ENCODE assay signal across 13 cellular contexts in the genomic region with DNA sequence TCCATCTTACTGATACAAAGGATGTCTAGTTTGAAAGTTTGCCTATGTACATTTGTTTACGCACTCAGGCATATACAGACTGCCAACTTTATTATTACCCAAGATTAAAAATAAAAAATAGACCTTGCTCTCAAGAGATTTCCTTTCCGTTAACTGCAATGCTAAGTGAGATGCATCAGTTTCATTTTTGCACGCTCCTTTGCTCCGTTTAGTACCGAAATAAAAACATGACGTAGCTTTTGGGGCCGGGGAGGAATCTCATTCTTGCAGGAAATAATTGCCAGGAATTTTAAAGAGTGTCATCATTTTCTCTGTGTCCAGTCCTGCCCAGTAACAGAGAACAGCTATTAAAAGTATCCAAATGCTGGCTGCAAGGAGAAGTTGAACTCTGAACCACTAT.
DNase-seq lines count a peak whose midpoint lies in the region; ATAC-seq, FAIRE-seq and TF ChIP-seq lines count a peak whose summit lies in the region.
"Had no signal": no experiment of that assay in that cellular context is flagged by ENCODE, and none has a peak within 500 bp of the region (broad histone marks: within the 10 kb centered on the region; RNA-seq: fewer than 3 reads in every experiment).

No MANE protein-coding gene starts in this region.

- H3K27ac ChIP-seq in astrocyte (ENCODE audit: low read depth, low read length) (peak overlapping the region; percentile 51), mucosa of rectum (ENCODE audit: low read depth in 2 of 2, low read length in 2 of 2) (peak overlapping the region; percentile 3 to 12)
- no peak overlapping the region for H3K27ac ChIP-seq in CD4-positive, alpha-beta memory T cell (ENCODE audit: low read depth, low read length)
- H3K27ac ChIP-seq: PC-9 had no signal

- peak overlapping the region; percentile 54 for H3K9ac ChIP-seq in astrocyte (ENCODE audit: low read length)
- no peak overlapping the region for H3K9ac ChIP-seq in mucosa of rectum (ENCODE audit: low read depth in 1 of 2, low read length in 2 of 2)

- TF ChIP-seq CTCF in astrocyte (IDR thresholded peaks at IDR 0.05; ENCODE audit: insufficient read depth, low read depth, low read length), result no peak

- no peak for FAIRE-seq in astrocyte (lab: Jason Lieb, UNC)
- FAIRE-seq: K562 had no signal

- H3K79me2 ChIP-seq in astrocyte (ENCODE audit: insufficient read depth, low read length), result no peaks in the 10 kb centered on the region

- CTCF ChIA-PET in CD4-positive, alpha-beta memory T cell (lab: Charles Lee; ENCODE audit: partially characterized antibody), result no interaction called here

- H3K27me3 Mint-ChIP-seq in astrocyte (ENCODE audit: low read depth, unreplicated experiment), result no peaks in the 10 kb centered on the region
- no peaks in the 10 kb centered on the region for H3K27me3 Mint-ChIP-seq in CD4-positive, alpha-beta memory T cell
- H3K27me3 Mint-ChIP-seq: activated CD4-positive, alpha-beta memory T cell treated with anti-CD3 and anti-CD28 coated beads, Interleukin-2, amount 10 ng/mL, durations not matched to agents 7 days and 5 days; CD4-positive, alpha-beta T cell had no signal

- no peaks in the 10 kb centered on the region for H3K36me3 ChIP-seq in astrocyte (ENCODE audit: insufficient read depth, low read length)
- H3K36me3 ChIP-seq in mucosa of rectum (ENCODE audit: control insufficient read depth in 2 of 2, insufficient read depth in 2 of 2, low read length in 2 of 2), result no peaks in the 10 kb centered on the region
- no peaks in the 10 kb centered on the region for H3K36me3 ChIP-seq in CD4-positive, alpha-beta memory T cell (ENCODE audit: insufficient read depth, low read length)

- DNase-seq in AG20443 (ENCODE audit: low spot score) (peak; percentile 30), astrocyte (ENCODE audit: low read depth) (no peak), NOMO-1 treated with DMSO at 0.1 percent for 48 hours (lab: John Stamatoyannopoulos, UW; ENCODE audit: unreplicated experiment) (no peak), NCI-H2081 (lab: John Stamatoyannopoulos, UW) (no peak), erythroblast (lab: John Stamatoyannopoulos, UW) (no peak)
- no peak for DNase-seq in CD4-positive, alpha-beta memory T cell
- DNase-seq: activated CD4-positive, alpha-beta memory T cell treated with anti-CD3 and anti-CD28 coated beads, Interleukin-2, amount 10 ng/mL, durations not matched to agents 7 days and 5 days; CD4-positive, alpha-beta T cell; PC-9; stimulated activated CD4-positive, alpha-beta T cell treated with anti-CD3 and anti-CD28 coated beads, Interleukin-2, amount 100 ng/mL, for 48 hours had no signal

- H3K36me3 Mint-ChIP-seq in astrocyte (ENCODE audit: low read depth, unreplicated experiment), result no peaks in the 10 kb centered on the region
- no peaks in the 10 kb centered on the region for H3K36me3 Mint-ChIP-seq in CD4-positive, alpha-beta memory T cell

- H3K4me1 ChIP-seq in astrocyte (ENCODE audit: insufficient read depth, low read length), result peaks cover 17% of the 10 kb centered on the region
- H3K4me1 ChIP-seq in mucosa of rectum (ENCODE audit: control insufficient read depth in 2 of 2, insufficient read depth in 2 of 2, low read length in 2 of 2), result peaks cover 0 to 4% of the 10 kb centered on the region in 2 donors
- no peaks in the 10 kb centered on the region for H3K4me1 ChIP-seq in CD4-positive, alpha-beta memory T cell (ENCODE audit: insufficient read depth, low read length)

- no peaks in the 10 kb centered on the region for H4K20me1 ChIP-seq in astrocyte (ENCODE audit: insufficient read depth, low read length)

- H3K27me3 ChIP-seq in astrocyte (ENCODE audit: insufficient read depth, low read length) (no peaks in the 10 kb centered on the region), mucosa of rectum (ENCODE audit: control insufficient read depth in 2 of 2, insufficient read depth in 2 of 2, low read length in 2 of 2) (no peaks in the 10 kb centered on the region)
- H3K27me3 ChIP-seq in CD4-positive, alpha-beta memory T cell (ENCODE audit: insufficient read depth, low read length), result no peaks in the 10 kb centered on the region

- no peak overlapping the region for H2AFZ ChIP-seq in astrocyte (ENCODE audit: low read depth, low read length)
- H2AFZ ChIP-seq: PC-9 had no signal

- no peak overlapping the region for H3K4me3 ChIP-seq in astrocyte (ENCODE audit: insufficient read depth, low read depth, low read length)
- H3K4me3 ChIP-seq in mucosa of rectum (ENCODE audit: low read length in 2 of 2), result peak overlapping the region; percentile 2 to 27
- H3K4me3 ChIP-seq in CD4-positive, alpha-beta memory T cell (ENCODE audit: low read length in 2 of 2), result no peak overlapping the region
- H3K4me3 ChIP-seq: K562, PC-9 had no signal

- peaks cover 56% of the 10 kb centered on the region for H3K4me1 Mint-ChIP-seq in astrocyte (ENCODE audit: low read depth, unreplicated experiment)
- no peaks in the 10 kb centered on the region for H3K4me1 Mint-ChIP-seq in CD4-positive, alpha-beta memory T cell
- H3K4me1 Mint-ChIP-seq: activated CD4-positive, alpha-beta memory T cell treated with anti-CD3 and anti-CD28 coated beads, Interleukin-2, amount 10 ng/mL, durations not matched to agents 7 days and 5 days had no signal

- TF ChIP-seq POLR2A in erythroblast (IDR thresholded peaks at IDR 0.05; ENCODE audit: low read length), result no peak

- ATAC-seq in GM21737 (IDR thresholded peaks at IDR 0.05; ENCODE audit: unreplicated experiment), result peak; percentile 47
- ATAC-seq: K562 had no signal

- POLR2A ChIA-PET in CD4-positive, alpha-beta memory T cell (lab: Charles Lee; ENCODE audit: partially characterized antibody), result no interaction called here

- intact Hi-C loops in CD4-positive, alpha-beta memory T cell (cut with micrococcal nuclease), result no loop called here

- H3K27ac Mint-ChIP-seq in astrocyte (ENCODE audit: unreplicated experiment), result peak overlapping the region; percentile 100
- no peak overlapping the region for H3K27ac Mint-ChIP-seq in CD4-positive, alpha-beta memory T cell
- H3K27ac Mint-ChIP-seq: activated CD4-positive, alpha-beta memory T cell treated with anti-CD3 and anti-CD28 coated beads, Interleukin-2, amount 10 ng/mL, durations not matched to agents 7 days and 5 days; CD4-positive, alpha-beta T cell had no signal

- peak overlapping the region; percentile 45 for H3K4me2 ChIP-seq in astrocyte (ENCODE audit: low read length)
- H3K4me2 ChIP-seq: PC-9 had no signal

- H3K9me3 ChIP-seq in astrocyte (ENCODE audit: insufficient read depth, low read depth, low read length), result no peaks in the 10 kb centered on the region
- H3K9me3 ChIP-seq in mucosa of rectum (ENCODE audit: control insufficient read depth in 2 of 2, low read length in 2 of 2), result no peaks in the 10 kb centered on the region
- no peaks in the 10 kb centered on the region for H3K9me3 ChIP-seq in CD4-positive, alpha-beta memory T cell (ENCODE audit: control insufficient read depth in 1 of 2, low read length in 2 of 2)

- no peak overlapping the region for H3K4me3 Mint-ChIP-seq in astrocyte (ENCODE audit: unreplicated experiment)
- no peak overlapping the region for H3K4me3 Mint-ChIP-seq in CD4-positive, alpha-beta memory T cell
- H3K4me3 Mint-ChIP-seq: activated CD4-positive, alpha-beta memory T cell treated with anti-CD3 and anti-CD28 coated beads, Interleukin-2, amount 10 ng/mL, durations not matched to agents 7 days and 5 days; CD4-positive, alpha-beta T cell had no signal

- H3K9me3 Mint-ChIP-seq in astrocyte (ENCODE audit: unreplicated experiment), result no peaks in the 10 kb centered on the region
- no peaks in the 10 kb centered on the region for H3K9me3 Mint-ChIP-seq in CD4-positive, alpha-beta memory T cell
- H3K9me3 Mint-ChIP-seq: activated CD4-positive, alpha-beta memory T cell treated with anti-CD3 and anti-CD28 coated beads, Interleukin-2, amount 10 ng/mL, durations not matched to agents 7 days and 5 days; CD4-positive, alpha-beta T cell had no signal

Comparison
In these comparisons a context has a peak if more than half of its experiments do, and no peak if none do; other contexts are left out.
1. H3K4me3 ChIP-seq: peak in mucosa of rectum (2 of 2); none in astrocyte (single experiment) and CD4-positive, alpha-beta memory T cell (0 of 2).